17 cellular contexts compared by ENCODE assay signal in the genomic region with DNA sequence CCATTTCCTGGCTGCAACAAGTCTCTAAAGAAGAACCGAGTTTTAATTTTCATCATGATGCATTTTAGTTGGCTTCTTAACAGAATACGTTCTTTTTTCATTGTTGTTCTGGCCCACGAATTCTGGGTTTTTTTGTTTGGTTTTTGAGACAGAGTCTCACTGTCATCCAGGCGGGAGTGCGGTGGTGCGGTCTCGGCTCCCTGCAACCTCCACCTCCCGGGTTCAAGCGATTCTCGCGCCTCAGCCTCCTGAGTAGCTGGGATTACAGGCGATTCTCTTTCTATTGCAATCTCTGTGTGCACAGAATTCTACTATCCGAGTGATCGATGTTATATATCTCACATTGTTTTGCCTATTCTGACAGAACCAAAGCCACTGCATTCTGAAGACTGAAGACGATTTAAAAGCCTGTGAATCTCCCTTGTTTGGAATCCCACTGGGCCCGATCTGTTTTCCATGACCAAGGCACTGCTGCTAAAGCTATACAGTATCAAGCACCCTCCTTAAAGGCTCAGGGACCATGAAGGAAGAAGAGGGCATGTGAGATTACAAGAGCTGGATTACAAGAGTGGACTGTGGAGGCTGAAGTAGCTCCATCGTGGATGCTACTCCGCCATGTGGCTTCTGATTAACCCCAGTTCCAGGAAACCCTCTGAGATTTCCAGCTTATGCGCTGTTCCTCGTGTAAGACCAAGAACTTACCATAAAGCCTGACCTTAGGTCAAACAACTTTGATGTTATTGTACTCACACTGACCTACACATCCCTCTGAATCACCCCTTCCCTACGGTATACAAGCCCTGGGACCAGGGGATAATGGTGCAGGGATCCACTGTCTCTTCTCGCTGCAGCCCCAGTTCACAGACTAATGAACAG.
"Had no signal": no experiment of that assay in that cellular context is flagged by ENCODE, and none has a peak within 500 bp of the region (broad histone marks: within the 10 kb centered on the region; RNA-seq: fewer than 3 reads in every experiment).

No MANE protein-coding gene starts in this region.

- DNase-seq: activated CD4-positive, alpha-beta T cell treated with anti-CD3 and anti-CD28 coated beads, Interleukin-2, amount 50 U/mL, for 1 hour; activated T-cell treated with anti-CD3 and anti-CD28 coated beads for 4 hours; amygdala; cerebellar nuclear complex; dermis blood vessel endothelial cell; endodermal cell; erythroblast; hippocampal formation; lower lobe of right lung; stimulated activated CD4-positive, alpha-beta T cell treated with anti-CD3 and anti-CD28 coated beads, Interleukin-4, amount 100 ng/mL, for 1 hour; stimulated activated CD8-positive, alpha-beta memory T cell treated with anti-CD3 and anti-CD28 coated beads, Interleukin-4, amount 100 ng/mL, for 48 hours; stimulated activated naive CD8-positive, alpha-beta T cell treated with anti-CD3 and anti-CD28 coated beads, Interleukin-15, Interleukin-2, amounts not matched to agents 100 U/mL and 50 U/mL, for 24 hours; T-helper 17 cell had no signal

- H3K36me3 Mint-ChIP-seq: activated naive CD4-positive, alpha-beta T cell treated with anti-CD3 and anti-CD28 coated beads, Interleukin-2, amount 50 U/mL, for 24 hours had no signal

- H3K4me3 Mint-ChIP-seq: activated naive CD4-positive, alpha-beta T cell treated with anti-CD3 and anti-CD28 coated beads, Interleukin-2, amount 50 U/mL, for 24 hours; endodermal cell; nephron; T-helper 17 cell had no signal

- H3K4me3 ChIP-seq: lower lobe of right lung, suprapubic skin had no signal

- H3K9me3 Mint-ChIP-seq: activated naive CD4-positive, alpha-beta T cell treated with anti-CD3 and anti-CD28 coated beads, Interleukin-2, amount 50 U/mL, for 24 hours; activated T-helper 2 cell treated with anti-CD3 and anti-CD28 coated beads, Interferon-gamma antibody, Interleukin-2, Interleukin-4, amounts not matched to agents 10 μg/mL and 5 μg/mL and 100 μg/mL, durations not matched to agents 14 hours and 24 hours and 36 hours; endodermal cell; nephron had no signal

- H3K27ac ChIP-seq: lower lobe of right lung, suprapubic skin had no signal

- H3K27me3 Mint-ChIP-seq: activated naive CD4-positive, alpha-beta T cell treated with anti-CD3 and anti-CD28 coated beads, Interleukin-2, amount 50 U/mL, for 24 hours; T-helper 17 cell had no signal

- H3K4me1 Mint-ChIP-seq: endodermal cell, T-helper 17 cell had no signal

- H3K27ac Mint-ChIP-seq: activated naive CD4-positive, alpha-beta T cell treated with anti-CD3 and anti-CD28 coated beads, Interleukin-2, amount 50 U/mL, for 24 hours; activated T-helper 2 cell treated with anti-CD3 and anti-CD28 coated beads, Interferon-gamma antibody, Interleukin-2, Interleukin-4, amounts not matched to agents 10 μg/mL and 5 μg/mL and 100 μg/mL, durations not matched to agents 14 hours and 24 hours and 36 hours; endodermal cell; nephron; T-helper 17 cell had no signal

- H3K36me3 ChIP-seq: lower lobe of right lung, suprapubic skin had no signal

- ATAC-seq: stimulated activated naive CD8-positive, alpha-beta T cell treated with anti-CD3 and anti-CD28 coated beads, Interleukin-15, Interleukin-2, amounts not matched to agents 100 U/mL and 50 U/mL, for 24 hours; T-helper 17 cell had no signal

- H3K27me3 ChIP-seq: suprapubic skin had no signal

- H3K9me3 ChIP-seq: lower lobe of right lung, suprapubic skin had no signal
